In genomic region chr7:74026406-74027123, GRCh38 we compare ENCODE assay signal across 8 cellular contexts. TPM values are rescaled to one million over a fixed set of nuclear protein-coding genes. Genes with fewer than 3 reads are reported as not detected.
DNase-seq lines count a peak whose midpoint lies in the region; ATAC-seq, FAIRE-seq and TF ChIP-seq lines count a peak whose summit lies in the region.

No MANE protein-coding gene starts in this region.

- CTCF ChIA-PET in AG04449 (lab: Yijun Ruan, JAX): interaction anchor here (0.6 to 7.3 kb wide), 49 partner anchors 11 to 268 kb away, joined by 3 to 147 read pairs (median 7); partner anchors contain the start of gene TMEM270

- POLR2A ChIA-PET in AG04449 (lab: Yijun Ruan, JAX): no interaction called here

- ATAC-seq in lung (ENCODE audit: insufficient read depth, low FRiP score) (peak; percentile 63), HG02759 (IDR thresholded peaks at IDR 0.05; ENCODE audit: unreplicated experiment) (no peak)

- peak overlapping the region in 1 of 2 donors; percentile 63 for H3K27ac ChIP-seq in lung (ENCODE audit: low read depth in 1 of 2, low read length in 1 of 2)

- no peaks in the 10 kb centered on the region for H3K36me3 ChIP-seq in lung (ENCODE audit: control insufficient read depth in 2 of 2, insufficient read depth in 2 of 2, low read length in 2 of 2)

- peaks cover 0 to 17% of the 10 kb centered on the region in 2 donors for H3K4me1 ChIP-seq in lung (ENCODE audit: control insufficient read depth in 2 of 2, insufficient read depth in 2 of 2, low read length in 2 of 2)

- WGBS in lung, 2 donors: 12 to 13% methylated on average over 14 of the region's 14 CpGs

- H3K4me3 ChIP-seq in AG04449 (ENCODE audit: low read depth, low read length) (no peak overlapping the region), lung (no peak overlapping the region)

- no peaks in the 10 kb centered on the region for H3K27me3 ChIP-seq in lung (ENCODE audit: control insufficient read depth, insufficient read depth)

- peak; percentile 64 for FAIRE-seq in GM18507 (lab: Jason Lieb, UNC)

- DNase-seq in AG04449 (ENCODE audit: low read depth, low spot score) (no peak), GM18507 (ENCODE audit: extremely low spot score, insufficient read length, low read depth) (peak; percentile 63), NCI-H2227 treated with DMSO at 0.1 percent for 48 hours (lab: John Stamatoyannopoulos, UW) (peak; percentile 49), dermis blood vessel endothelial cell (peak; percentile 77), lung (ENCODE audit: low spot score) (peak; percentile 79)
- peak; percentile 72 to 75 for DNase-seq in activated CD4-positive, alpha-beta T cell treated with anti-CD3 and anti-CD28 coated beads, Interleukin-2, amount 50 U/mL, for 48 hours
- DNase-seq in stimulated activated CD4-positive, alpha-beta T cell treated with anti-CD3 and anti-CD28 coated beads, TNF-alpha, amount 100 ng/mL, for 48 hours (ENCODE audit: low read depth in 3 of 3): peak; percentile 29 to 42 (median 33)

- TF ChIP-seq CTCF in AG04449 (IDR thresholded peaks at IDR 0.05; ENCODE audit: insufficient read depth, low read length, missing control alignments) (peak; percentile 97), lung (IDR thresholded peaks at IDR 0.05; ENCODE audit: control extremely low read depth, extremely low read depth) (peak; percentile 84)

- H3K9me3 ChIP-seq in lung (ENCODE audit: control insufficient read depth in 2 of 2, insufficient read depth in 1 of 2, low read length in 1 of 2): no peaks in the 10 kb centered on the region

RNA-seq across cellular contexts. Expression of gene ELN, which starts 1.4 kb away (rescaled TPM):
- total RNA-seq in dermis blood vessel endothelial cell (4.4 and 5.4 TPM in 2 replicates), lung (100 to 1,000 TPM; 149 to 274 TPM)
- 10 to 100 TPM; 60.4 to 99.5 TPM for polyA plus RNA-seq in lung

RNA-seq across cellular contexts. Expression of gene LIMK1, which starts 57.0 kb away (rescaled TPM):
- total RNA-seq in dermis blood vessel endothelial cell: 20.4 and 32.7 TPM in 2 replicates
- total RNA-seq in lung: 10 to 100 TPM; 11.2 to 41.0 TPM
- polyA plus RNA-seq in lung: 10 to 100 TPM; 14.0 to 20.5 TPM

Comparison
In these comparisons a context has a peak if more than half of its experiments do, and no peak if none do; other contexts are left out.
1. RNA of gene ELN, which starts 1.4 kb away (total RNA-seq): 149 to 274 TPM in lung; 4.4 to 5.4 TPM in dermis blood vessel endothelial cell; every median in the first group is over 10 times any median in the second.